Comparison of ENCODE assay signal across 24 cellular contexts in the genomic region with DNA sequence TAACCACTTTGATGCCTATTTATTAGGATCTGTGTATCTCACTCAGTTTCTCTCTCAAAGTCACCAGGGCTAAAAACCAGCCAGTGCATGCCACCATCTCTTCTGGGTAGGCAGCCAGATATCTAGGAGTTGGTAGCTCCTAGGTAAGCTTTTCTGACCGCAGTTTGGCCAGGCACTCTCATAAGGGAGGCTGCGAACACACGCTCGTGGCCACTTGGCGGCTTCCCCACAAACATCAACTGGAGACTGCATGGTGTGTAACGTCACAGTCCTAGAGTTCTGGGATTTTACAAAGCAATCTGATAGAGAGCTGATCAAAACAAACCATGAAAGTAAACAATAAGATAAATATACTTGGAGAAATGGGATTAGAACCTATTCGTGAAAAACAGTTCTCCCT.
"Had no signal": no experiment of that assay in that cellular context is flagged by ENCODE, and none has a peak within 500 bp of the region (broad histone marks: within the 10 kb centered on the region; RNA-seq: fewer than 3 reads in every experiment).

No MANE protein-coding gene starts in this region.

- H3K36me3 Mint-ChIP-seq: activated naive CD8-positive, alpha-beta T cell treated with anti-CD3 and anti-CD28 coated beads, Interleukin-2, amount 10 ng/mL, durations not matched to agents 7 days and 5 days; brain; natural killer cell had no signal

- H3K4me1 ChIP-seq: ascending aorta, colonic mucosa, left lung, lower lobe of right lung, spleen had no signal

- H3K36me3 ChIP-seq: ascending aorta, cardiac muscle cell, colonic mucosa, left lung, lower lobe of right lung, spleen, transverse colon, WERI-Rb-1 had no signal

- H3K9me3 Mint-ChIP-seq: brain, natural killer cell had no signal

- H3K27me3 Mint-ChIP-seq: activated CD4-positive, alpha-beta T cell treated with anti-CD3 and anti-CD28 coated beads, Interleukin-2, amount 10 ng/mL, durations not matched to agents 24 days and 14 days; activated naive CD4-positive, alpha-beta T cell treated with anti-CD3 and anti-CD28 coated beads, Interleukin-2, amount 10 ng/mL, durations not matched to agents 7 days and 5 days; brain had no signal

- H3K4me3 ChIP-seq: ascending aorta, cardiac muscle cell, colonic mucosa, left lung, lower lobe of right lung, spleen, transverse colon had no signal

- DNase-seq: activated CD4-positive, alpha-beta memory T cell treated with anti-CD3 and anti-CD28 coated beads, Interleukin-2, amount 10 ng/mL, durations not matched to agents 7 days and 5 days; activated CD4-positive, alpha-beta T cell treated with anti-CD3 and anti-CD28 coated beads, Interleukin-2, amount 10 ng/mL, durations not matched to agents 24 days and 14 days; activated CD4-positive, CD25-positive, alpha-beta regulatory T cell treated with anti-CD3 and anti-CD28 coated beads, Interleukin-2, amount 50 U/mL, for 72 hours; activated CD8-positive, alpha-beta memory T cell treated with anti-CD3 and anti-CD28 coated beads, Interleukin-2, amount 50 U/mL, for 48 hours; activated gamma-delta T cell; activated naive CD4-positive, alpha-beta T cell treated with anti-CD3 and anti-CD28 coated beads, Interleukin-2, amount 10 ng/mL, durations not matched to agents 7 days and 5 days; activated naive CD8-positive, alpha-beta T cell treated with anti-CD3 and anti-CD28 coated beads, Interleukin-2, amount 10 ng/mL, durations not matched to agents 7 days and 5 days; activated T-cell treated with anti-CD3 and anti-CD28 coated beads, Interleukin-2, amount 50 U/mL, for 24 hours; cerebellar nuclear complex; colonic mucosa; effector CD8-positive, alpha-beta T cell; left lung; lower lobe of right lung; mesenchymal stem cell; natural killer cell; right cardiac atrium; spleen; stimulated activated naive CD4-positive, alpha-beta T cell; T-helper 9 cell; transverse colon; WERI-Rb-1 had no signal

- H3K27ac ChIP-seq: ascending aorta, cardiac muscle cell, colonic mucosa, left lung, lower lobe of right lung, spleen, transverse colon, WERI-Rb-1 had no signal

- H3K27ac Mint-ChIP-seq: activated CD4-positive, alpha-beta memory T cell treated with anti-CD3 and anti-CD28 coated beads, Interleukin-2, amount 10 ng/mL, durations not matched to agents 7 days and 5 days; activated CD4-positive, alpha-beta T cell treated with anti-CD3 and anti-CD28 coated beads, Interleukin-2, amount 10 ng/mL, durations not matched to agents 24 days and 14 days; activated naive CD8-positive, alpha-beta T cell treated with anti-CD3 and anti-CD28 coated beads, Interleukin-2, amount 10 ng/mL, durations not matched to agents 7 days and 5 days; activated T-cell treated with anti-CD3 and anti-CD28 coated beads, Interleukin-2, amount 50 U/mL, for 24 hours; brain; natural killer cell had no signal

- H3K4me3 Mint-ChIP-seq: activated CD4-positive, alpha-beta memory T cell treated with anti-CD3 and anti-CD28 coated beads, Interleukin-2, amount 10 ng/mL, durations not matched to agents 7 days and 5 days; activated CD4-positive, alpha-beta T cell treated with anti-CD3 and anti-CD28 coated beads, Interleukin-2, amount 10 ng/mL, durations not matched to agents 24 days and 14 days; activated naive CD4-positive, alpha-beta T cell treated with anti-CD3 and anti-CD28 coated beads, Interleukin-2, amount 10 ng/mL, durations not matched to agents 7 days and 5 days; activated naive CD8-positive, alpha-beta T cell treated with anti-CD3 and anti-CD28 coated beads, Interleukin-2, amount 10 ng/mL, durations not matched to agents 7 days and 5 days; activated T-cell treated with anti-CD3 and anti-CD28 coated beads, Interleukin-2, amount 50 U/mL, for 24 hours; brain; natural killer cell had no signal

- H3K27me3 ChIP-seq: ascending aorta, colonic mucosa, left lung, spleen, transverse colon had no signal

- H3K4me1 Mint-ChIP-seq: activated naive CD8-positive, alpha-beta T cell treated with anti-CD3 and anti-CD28 coated beads, Interleukin-2, amount 10 ng/mL, durations not matched to agents 7 days and 5 days had no signal

- H3K9me3 ChIP-seq: ascending aorta, colonic mucosa, left lung, lower lobe of right lung, spleen, transverse colon had no signal
